8 cellular contexts compared by ENCODE assay signal in genomic region chr6:14110001-14110818, GRCh38. TPM values are rescaled to one million over a fixed set of nuclear protein-coding genes. Genes with fewer than 3 reads are reported as not detected.
DNase-seq lines count a peak whose midpoint lies in the region; ATAC-seq and TF ChIP-seq lines count a peak whose summit lies in the region.
"Had no signal": no experiment of that assay in that cellular context is flagged by ENCODE, and none has a peak within 500 bp of the region (broad histone marks: within the 10 kb centered on the region; RNA-seq: fewer than 3 reads in every experiment).

No MANE protein-coding gene starts in this region.

- H3K4me1 ChIP-seq in lower lobe of right lung (peaks cover 21% of the 10 kb centered on the region), gastrocnemius medialis (no peaks in the 10 kb centered on the region), ascending aorta (no peaks in the 10 kb centered on the region)

- H3K4me3 ChIP-seq in lower lobe of right lung = no peak overlapping the region
- no peak overlapping the region for H3K4me3 ChIP-seq in gastrocnemius medialis
- H3K4me3 ChIP-seq in ascending aorta = no peak overlapping the region

- no peak for TF ChIP-seq CTCF in lower lobe of right lung (IDR thresholded peaks at IDR 0.05)
- no peak for TF ChIP-seq CTCF in gastrocnemius medialis (IDR thresholded peaks at IDR 0.05 in 4 of 5, conservative IDR thresholded peaks at IDR 0.05 in 1 of 5)
- no peak for TF ChIP-seq CTCF in ascending aorta (IDR thresholded peaks at IDR 0.05)

- intact Hi-C loops in lower lobe of right lung (cut with DNase I) (no loop called here), gastrocnemius medialis (cut with DNase I; ENCODE audit: low total_unique reads) (no loop called here), ascending aorta (cut with DNase I) (no loop called here)

- ATAC-seq in GM18867 (IDR thresholded peaks at IDR 0.05; ENCODE audit: unreplicated experiment) (peak; percentile 72), GM21528 (IDR thresholded peaks at IDR 0.05; ENCODE audit: low FRiP score, unreplicated experiment) (peak; percentile 54), HG03442 (IDR thresholded peaks at IDR 0.05; ENCODE audit: unreplicated experiment) (peak; percentile 47), lower lobe of right lung (no peak), gastrocnemius medialis (no peak)

- no peak for TF ChIP-seq POLR2A in gastrocnemius medialis (IDR thresholded peaks at IDR 0.05)

- H3K27ac ChIP-seq in lower lobe of right lung (peak overlapping the region; percentile 24), gastrocnemius medialis (no peak overlapping the region), ascending aorta (no peak overlapping the region)

- DNase-seq in lower lobe of right lung (no peak), LoVo (ENCODE audit: low spot score) (no peak), gastrocnemius medialis (no peak), ascending aorta (ENCODE audit: low spot score in 2 of 2) (no peak)
- DNase-seq: hippocampal formation had no signal

- H3K9me3 ChIP-seq in lower lobe of right lung (peaks cover 8% of the 10 kb centered on the region), gastrocnemius medialis (no peaks in the 10 kb centered on the region), ascending aorta (no peaks in the 10 kb centered on the region)

- H3K27me3 ChIP-seq in lower lobe of right lung (ENCODE audit: low read depth) (no peaks in the 10 kb centered on the region), gastrocnemius medialis (peaks cover 0 to 6% (median 5%) of the 10 kb centered on the region in 3 donors), ascending aorta (no peaks in the 10 kb centered on the region)

- H3K36me3 ChIP-seq in lower lobe of right lung (no peaks in the 10 kb centered on the region), gastrocnemius medialis (no peaks in the 10 kb centered on the region), ascending aorta (no peaks in the 10 kb centered on the region)

- in situ Hi-C loops in gastrocnemius medialis (cut with MboI; ENCODE audit: low sequenced_read_pairs in 4 of 4) = no loop called here

RNA-seq across cellular contexts. Expression of gene CD83, which starts 7.4 kb away (rescaled TPM):
- total RNA-seq in lower lobe of right lung = 25.0 TPM
- under 1 TPM in 3 of 4 donors, not detected in 1; 0.27 to 0.72 (median 0.56) TPM for total RNA-seq in gastrocnemius medialis
- total RNA-seq in ascending aorta = 0.11 TPM

Comparison
In these comparisons a context has a peak if more than half of its experiments do, and no peak if none do; other contexts are left out.
1. ATAC-seq: peak in GM18867 (single experiment), GM21528 (single experiment) and HG03442 (single experiment); none in lower lobe of right lung (0 of 2) and gastrocnemius medialis (0 of 2).
2. RNA of gene CD83, which starts 7.4 kb away (total RNA-seq): 25.0 TPM in lower lobe of right lung (single experiment); 0.27 to 0.72 TPM in gastrocnemius medialis and 0.11 TPM in ascending aorta (single experiment); every median in the first group is over 10 times any median in the second.